Comparison of ENCODE assay signal across 8 cellular contexts in genomic region chr3:58161435-58162398, GRCh38. TPM values are rescaled to one million over a fixed set of nuclear protein-coding genes. Genes with fewer than 3 reads are reported as not detected.
DNase-seq lines count a peak whose midpoint lies in the region; ATAC-seq and TF ChIP-seq lines count a peak whose summit lies in the region.

No MANE protein-coding gene starts in this region.

- H3K36me3 ChIP-seq in Panc1 (ENCODE audit: control insufficient read depth, insufficient read depth, low read length) (peaks cover 11% of the 10 kb centered on the region), ovary (no peaks in the 10 kb centered on the region)

- peaks cover 7% of the 10 kb centered on the region for H3K36me3 Mint-ChIP-seq in activated CD4-positive, alpha-beta T cell treated with anti-CD3 and anti-CD28 coated beads, Interleukin-2, amount 10 ng/mL, durations not matched to agents 7 days and 5 days (ENCODE audit: low read depth)

- in situ Hi-C loops in Panc1 (cut with HindIII; ENCODE audit: low pct_unique_long_range_greater_than_20kb, low sequenced_read_pairs) = no loop called here

- H3K27me3 ChIP-seq in Panc1 (ENCODE audit: control insufficient read depth, insufficient read depth, low read length) = no peaks in the 10 kb centered on the region
- no peaks in the 10 kb centered on the region for H3K27me3 ChIP-seq in ovary

- no TSS peak for BruUV-seq in Panc1 (replicated peaks; lab: Mats Ljungman, UMichigan)

- POLR2A ChIA-PET in Panc1 (lab: Charles Lee) = interaction anchor here (0.6 kb wide), 1 partner anchor 112 kb away, joined by 15 read pairs; no protein-coding TSS in a partner anchor
- POLR2A ChIA-PET in activated CD4-positive, alpha-beta T cell treated with anti-CD3 and anti-CD28 coated beads, Interleukin-2, amount 10 ng/mL, durations not matched to agents 7 days and 5 days (lab: Charles Lee) = no interaction called here

- TF ChIP-seq CTCF in Panc1 (IDR thresholded peaks at IDR 0.05) = no peak
- TF ChIP-seq CTCF in ovary (IDR thresholded peaks at IDR 0.05) = no peak

- no peak for TF ChIP-seq EP300 in ovary (IDR thresholded peaks at IDR 0.05)

- ATAC-seq in Panc1 (peak; percentile 29; the same call in 1 of the 2 replicates), esophagus mucosa (peak; percentile 79)

- 81 to 84% (median 82%) methylated on average over 11 of the region's 11 CpGs for WGBS in ovary, 3 donors

- peak; percentile 35 for DNase-seq in DMS53 treated with DMSO at 0.1 percent for 48 hours (lab: John Stamatoyannopoulos, UW; ENCODE audit: unreplicated experiment)
- DNase-seq in Panc1 (ENCODE audit: low read depth, low spot score) = peak; percentile 74
- peak; percentile 82 to 92 (median 90) for DNase-seq in ovary
- DNase-seq in DMS79 treated with DMSO at 0.1 percent for 48 hours (lab: John Stamatoyannopoulos, UW) = no peak
- no peak for DNase-seq in activated CD4-positive, alpha-beta T cell treated with anti-CD3 and anti-CD28 coated beads, Interleukin-2, amount 50 U/mL, for 4 hours
- DNase-seq in activated CD4-positive, alpha-beta T cell treated with anti-CD3 and anti-CD28 coated beads, Interleukin-2, amount 10 ng/mL, durations not matched to agents 7 days and 5 days = no peak
- DNase-seq in NCI-H2107 (lab: John Stamatoyannopoulos, UW) = no peak

- no peaks in the 10 kb centered on the region for H3K27me3 Mint-ChIP-seq in activated CD4-positive, alpha-beta T cell treated with anti-CD3 and anti-CD28 coated beads, Interleukin-2, amount 10 ng/mL, durations not matched to agents 7 days and 5 days

- H3K4me1 ChIP-seq in Panc1 (ENCODE audit: control insufficient read depth, insufficient read depth, low read length) (peaks cover 63% of the 10 kb centered on the region), ovary (ENCODE audit: insufficient read depth) (peaks cover 34% of the 10 kb centered on the region)

- CTCF ChIA-PET in Panc1 (lab: Charles Lee) = no interaction called here
- CTCF ChIA-PET in activated CD4-positive, alpha-beta T cell treated with anti-CD3 and anti-CD28 coated beads, Interleukin-2, amount 10 ng/mL, durations not matched to agents 7 days and 5 days (lab: Charles Lee) = interaction anchor here (1.0 to 1.3 kb wide), 4 partner anchors 16 to 136 kb away, joined by 3 to 4 read pairs (median 4); no protein-coding TSS in a partner anchor

- no peaks in the 10 kb centered on the region for H3K9me3 Mint-ChIP-seq in activated CD4-positive, alpha-beta T cell treated with anti-CD3 and anti-CD28 coated beads, Interleukin-2, amount 10 ng/mL, durations not matched to agents 7 days and 5 days

- TF ChIP-seq POLR2A in ovary (IDR thresholded peaks at IDR 0.05) = no peak

- intact Hi-C loops in Panc1 (cut with micrococcal nuclease; ENCODE audit: unreplicated experiment) = no loop called here
- intact Hi-C loops in ovary (cut with DNase I) = no loop called here

- H3K9me3 ChIP-seq in Panc1 (ENCODE audit: control insufficient read depth, insufficient read depth, low read depth, low read length) = no peaks in the 10 kb centered on the region
- no peaks in the 10 kb centered on the region for H3K9me3 ChIP-seq in ovary

- H3K27ac ChIP-seq in Panc1 (ENCODE audit: low read length) (peak overlapping the region; percentile 84), ovary (peak overlapping the region in 1 of 2 donors; percentile 72)

- no peak overlapping the region for H3K27ac Mint-ChIP-seq in activated CD4-positive, alpha-beta T cell treated with anti-CD3 and anti-CD28 coated beads, Interleukin-2, amount 10 ng/mL, durations not matched to agents 7 days and 5 days

- H3K4me3 ChIP-seq in Panc1 (ENCODE audit: low read depth in 2 of 2, low read length in 2 of 2) (no peak overlapping the region), ovary (no peak overlapping the region)

- H3K4me3 Mint-ChIP-seq in activated CD4-positive, alpha-beta T cell treated with anti-CD3 and anti-CD28 coated beads, Interleukin-2, amount 10 ng/mL, durations not matched to agents 7 days and 5 days = no peak overlapping the region

- H3K4me1 Mint-ChIP-seq in activated CD4-positive, alpha-beta T cell treated with anti-CD3 and anti-CD28 coated beads, Interleukin-2, amount 10 ng/mL, durations not matched to agents 7 days and 5 days = no peaks in the 10 kb centered on the region

RNA-seq across cellular contexts. Expression of gene DNASE1L3, which starts 49.1 kb away (rescaled TPM):
- not detected for total RNA-seq in Panc1 (2021; ENCODE audit: unreplicated experiment)
- not detected for polyA plus RNA-seq in Panc1 (2012; ENCODE audit: insufficient read length)
- 2.7 TPM for total RNA-seq in esophagus mucosa
- 1 to 10 TPM in 1 of 7 donors, under 1 TPM in 4, not detected in 2; 0.48 to 1.8 (median 0.65) TPM for total RNA-seq in ovary
- polyA plus RNA-seq in ovary = 10 to 100 TPM in 1 of 2 donors, under 1 TPM in 1; 0.61 to 10.3 TPM
- not detected for total RNA-seq in activated CD4-positive, alpha-beta T cell treated with anti-CD3 and anti-CD28 coated beads, Interleukin-2, amount 10 ng/mL, durations not matched to agents 7 days and 5 days

Comparison
In these comparisons a context has a peak if more than half of its experiments do, and no peak if none do; other contexts are left out.
1. DNase-seq: peak in DMS53 treated with DMSO at 0.1 percent for 48 hours (single experiment), Panc1 (single experiment) and ovary (5 of 5); none in DMS79 treated with DMSO at 0.1 percent for 48 hours (single experiment), activated CD4-positive, alpha-beta T cell treated with anti-CD3 and anti-CD28 coated beads, Interleukin-2, amount 50 U/mL, for 4 hours (0 of 2), activated CD4-positive, alpha-beta T cell treated with anti-CD3 and anti-CD28 coated beads, Interleukin-2, amount 10 ng/mL, durations not matched to agents 7 days and 5 days (single experiment) and NCI-H2107 (single experiment).